8 cellular contexts compared by ENCODE assay signal in genomic region chr22:38461414-38462081, GRCh38. TPM values are rescaled to one million over a fixed set of nuclear protein-coding genes. Genes with fewer than 3 reads are reported as not detected.
DNase-seq lines count a peak whose midpoint lies in the region; TF ChIP-seq lines count a peak whose summit lies in the region.

No MANE protein-coding gene starts in this region.

- no peak for TF ChIP-seq POLR2A in erythroblast (IDR thresholded peaks at IDR 0.05; ENCODE audit: low read length)

- DNase-seq in AML-193 (lab: John Stamatoyannopoulos, UW) (peak; percentile 9 to 17), HT1080 (ENCODE audit: low read depth) (peak; percentile 62), NCI-H82 (lab: John Stamatoyannopoulos, UW) (peak; percentile 87), erythroblast (lab: John Stamatoyannopoulos, UW) (peak; percentile 72 to 77), middle frontal gyrus (ENCODE audit: extremely low spot score, low spot score) (peak; percentile 55)
- DNase-seq in activated CD8-positive, alpha-beta memory T cell treated with anti-CD3 and anti-CD28 coated beads, Interleukin-2, amount 50 U/mL, for 4 hours = peak; percentile 44
- peak; percentile 26 for DNase-seq in stimulated activated CD8-positive, alpha-beta memory T cell treated with anti-CD3 and anti-CD28 coated beads, Interleukin-7, amount 100 ng/mL, for 24 hours (ENCODE audit: low read depth)
- no peak for DNase-seq in activated CD4-positive, CD25-positive, alpha-beta regulatory T cell (lab: John Stamatoyannopoulos, UW)

RNA-seq across cellular contexts. Expression of gene KDELR3, which starts 6.3 kb away (rescaled TPM):
- total RNA-seq in HT1080 (2014; rRNA removed; shearing (Covaris generic)) = 9.1 and 11.8 TPM in 2 replicates
- 33.7 TPM in 2 replicates for polyA plus RNA-seq in HT1080 (2015; cell fraction: cytosol; rRNA removed)
- polyA plus RNA-seq in HT1080 (2015; cell fraction: nucleus; rRNA removed) = 13.9 and 17.3 TPM in 2 replicates

RNA-seq across cellular contexts. Expression of gene KCNJ4, which starts 6.5 kb away (rescaled TPM):
- total RNA-seq in HT1080 (2014; rRNA removed; shearing (Covaris generic)) = 0.40 and 0.45 TPM in 2 replicates
- 0.79 and 1.3 TPM in 2 replicates for polyA plus RNA-seq in HT1080 (2015; cell fraction: cytosol; rRNA removed)
- 0.27 and 0.41 TPM in 2 replicates for polyA plus RNA-seq in HT1080 (2015; cell fraction: nucleus; rRNA removed)

RNA-seq across cellular contexts. Expression of gene DDX17, which starts 44.6 kb away (rescaled TPM):
- 241 and 292 TPM in 2 replicates for total RNA-seq in HT1080 (2014; rRNA removed; shearing (Covaris generic))
- polyA plus RNA-seq in HT1080 (2015; cell fraction: cytosol; rRNA removed) = 85.9 and 95.6 TPM in 2 replicates
- polyA plus RNA-seq in HT1080 (2015; cell fraction: nucleus; rRNA removed) = 889 and 1,102 TPM in 2 replicates

Comparison
In these comparisons a context has a peak if more than half of its experiments do, and no peak if none do; other contexts are left out.
1. DNase-seq: peak in AML-193 (2 of 2), HT1080 (single experiment), NCI-H82 (single experiment), activated CD8-positive, alpha-beta memory T cell treated with anti-CD3 and anti-CD28 coated beads, Interleukin-2, amount 50 U/mL, for 4 hours (single experiment), erythroblast (2 of 2), middle frontal gyrus (single experiment) and stimulated activated CD8-positive, alpha-beta memory T cell treated with anti-CD3 and anti-CD28 coated beads, Interleukin-7, amount 100 ng/mL, for 24 hours (single experiment); none in activated CD4-positive, CD25-positive, alpha-beta regulatory T cell (0 of 4).